13 cellular contexts compared by ENCODE assay signal in genomic region chr16:68893710-68894705, GRCh38. TPM values are rescaled to one million over a fixed set of nuclear protein-coding genes. Genes with fewer than 3 reads are reported as not detected.
DNase-seq lines count a peak whose midpoint lies in the region; ATAC-seq and TF ChIP-seq lines count a peak whose summit lies in the region.
"Had no signal": no experiment of that assay in that cellular context is flagged by ENCODE, and none has a peak within 500 bp of the region (broad histone marks: within the 10 kb centered on the region; RNA-seq: fewer than 3 reads in every experiment).

No MANE protein-coding gene starts in this region.

- no peaks in the 10 kb centered on the region for H3K27me3 ChIP-seq in brain microvascular endothelial cell (replicated peaks)

- DNase-seq in Caki2 (ENCODE audit: low read depth) (peak; percentile 32), brain microvascular endothelial cell (peak; percentile 12), left colon (peak in 1 of 2 donors; percentile 52), anterior cingulate cortex (lab: John Stamatoyannopoulos, UW) (no peak), NCI-H748 treated with DMSO at 0.1 percent for 48 hours (lab: John Stamatoyannopoulos, UW) (no peak)
- DNase-seq in Jurkat, Clone E6-1 (ENCODE audit: low read depth, low spot score) = peak; percentile 16
- DNase-seq in activated naive CD4-positive, alpha-beta T cell treated with anti-CD3 and anti-CD28 coated beads, Interleukin-2, amount 50 U/mL, for 72 hours (ENCODE audit: low spot score in 2 of 2) = no peak
- DNase-seq: activated CD4-positive, alpha-beta T cell treated with anti-CD3 and anti-CD28 coated beads, Interleukin-2, amount 50 U/mL, for 1 hour; activated naive CD8-positive, alpha-beta T cell treated with anti-CD3 and anti-CD28 coated beads for 36 hours; CD4-positive, alpha-beta T cell; psoas muscle had no signal

- no peaks in the 10 kb centered on the region for H3K9me3 Mint-ChIP-seq in activated naive CD4-positive, alpha-beta T cell treated with anti-CD3 and anti-CD28 coated beads, Interleukin-2, amount 50 U/mL, for 72 hours
- H3K9me3 Mint-ChIP-seq: activated naive CD8-positive, alpha-beta T cell treated with anti-CD3 and anti-CD28 coated beads for 36 hours; CD4-positive, alpha-beta T cell had no signal

- no peaks in the 10 kb centered on the region for H3K36me3 ChIP-seq in brain microvascular endothelial cell (replicated peaks)

- H3K27ac ChIP-seq in brain microvascular endothelial cell = no peak overlapping the region
- H3K27ac ChIP-seq: epithelial cell of prostate, psoas muscle had no signal

- intact Hi-C loops in left colon (cut with DNase I, micrococcal nuclease) = no loop called here

- TF ChIP-seq CTCF in brain microvascular endothelial cell (IDR thresholded peaks at IDR 0.05; ENCODE audit: low read depth, low read length, missing control alignments) = no peak

- peaks cover 4 to 5% of the 10 kb centered on the region in 2 donors for H3K36me3 Mint-ChIP-seq in activated naive CD4-positive, alpha-beta T cell treated with anti-CD3 and anti-CD28 coated beads, Interleukin-2, amount 50 U/mL, for 72 hours

- H3K27ac Mint-ChIP-seq in activated naive CD4-positive, alpha-beta T cell treated with anti-CD3 and anti-CD28 coated beads, Interleukin-2, amount 50 U/mL, for 72 hours = no peak overlapping the region
- H3K27ac Mint-ChIP-seq: activated naive CD8-positive, alpha-beta T cell treated with anti-CD3 and anti-CD28 coated beads for 36 hours; CD4-positive, alpha-beta T cell had no signal

- ATAC-seq in left colon (peak; percentile 95), HG02610 (IDR thresholded peaks at IDR 0.05; ENCODE audit: unreplicated experiment) (no peak)
- ATAC-seq in activated naive CD4-positive, alpha-beta T cell treated with anti-CD3 and anti-CD28 coated beads, Interleukin-2, amount 50 U/mL, for 72 hours = no peak

- no peak overlapping the region for H3K4me3 ChIP-seq in Jurkat, Clone E6-1 (ENCODE audit: low read length)
- H3K4me3 ChIP-seq in brain microvascular endothelial cell (ENCODE audit: low read depth, low read length) = no peak overlapping the region
- H3K4me3 ChIP-seq: psoas muscle had no signal

- in situ Hi-C loops in Caki2 (cut with HindIII; ENCODE audit: low pct_unique_long_range_greater_than_20kb, low sequenced_read_pairs) (no loop called here), brain microvascular endothelial cell (cut with HindIII; ENCODE audit: low pct_ligation_motif_present, low sequenced_read_pairs) (no loop called here)

RNA-seq across cellular contexts. Expression of gene TANGO6, which starts 50.7 kb away (rescaled TPM):
- total RNA-seq in Caki2 (2014; rRNA removed; shearing (Covaris generic); ENCODE audit: low replicate concordance) = 9.8 and 12.3 TPM in 2 replicates
- polyA plus RNA-seq in Jurkat, Clone E6-1 (2012; ENCODE audit: insufficient read depth, insufficient read length) = 6.5 TPM
- 1 to 10 TPM; 8.1 to 9.0 TPM for total RNA-seq in left colon
- 10 to 100 TPM; 23.8 to 38.4 TPM for total RNA-seq in activated naive CD4-positive, alpha-beta T cell treated with anti-CD3 and anti-CD28 coated beads, Interleukin-2, amount 50 U/mL, for 72 hours

Comparison
In these comparisons a context has a peak if more than half of its experiments do, and no peak if none do; other contexts are left out.
1. DNase-seq: peak in Caki2 (single experiment), Jurkat, Clone E6-1 (single experiment) and brain microvascular endothelial cell (single experiment); none in anterior cingulate cortex (0 of 58), NCI-H748 treated with DMSO at 0.1 percent for 48 hours (single experiment) and activated naive CD4-positive, alpha-beta T cell treated with anti-CD3 and anti-CD28 coated beads, Interleukin-2, amount 50 U/mL, for 72 hours (0 of 2).